In genomic region chr3:194486540-194487288, GRCh38 we compare ENCODE assay signal across 1 cellular context.
A peak's percentile ranks its signal among the peaks of the same experiment; 100 is the strongest.
TF ChIP-seq lines count a peak whose summit lies in the region.

Gene ATP13A3, minus strand, starts transcription at chr3:194487002. Its CDS starts 24,812 bp downstream, at chr3:194462190.

TF ChIP-seq in HepG2, 621 proteins besides CTCF, POLR2A, EP300 and RAD21 (continued from another document and continues in another):
- TF ChIP-seq MTERF4 (CRISPR knock-in tag; IDR thresholded peaks at IDR 0.05) (no peak), ZNF772 (CRISPR knock-in tag; IDR thresholded peaks at IDR 0.05) (0 out of 2 replicates have a peak, but pooled peaks have one; percentile 12), ZNF564 (CRISPR knock-in tag; IDR thresholded peaks at IDR 0.05) (no peak), ZNF841 (CRISPR knock-in tag; IDR thresholded peaks at IDR 0.05; ENCODE audit: borderline replicate concordance) (no peak), CBX1 (IDR thresholded peaks at IDR 0.05; ENCODE audit: low read depth) (no peak), ZSCAN21 (CRISPR knock-in tag; IDR thresholded peaks at IDR 0.05; ENCODE audit: borderline replicate concordance) (no peak), ATF4 (CRISPR knock-in tag; IDR thresholded peaks at IDR 0.05) (no peak), CREB1 (IDR thresholded peaks at IDR 0.05) (peak; percentile 67), CREB1 (CRISPR knock-in tag; IDR thresholded peaks at IDR 0.05) (peak; percentile 68), SMARCC2 (IDR thresholded peaks at IDR 0.05) (no peak), KMT2A (CRISPR knock-in tag; IDR thresholded peaks at IDR 0.05) (no peak), MATR3 (CRISPR knock-in tag; IDR thresholded peaks at IDR 0.05) (no peak), TMF1 (CRISPR knock-in tag; IDR thresholded peaks at IDR 0.05; ENCODE audit: low read depth) (no peak), FOXK1 (CRISPR knock-in tag; IDR thresholded peaks at IDR 0.05; ENCODE audit: borderline replicate concordance, low read depth) (peak; percentile 25; the same call in 1 of the 2 replicates), TBP (CRISPR knock-in tag; IDR thresholded peaks at IDR 0.05) (no peak), ZNF343 (CRISPR knock-in tag; IDR thresholded peaks at IDR 0.05) (no peak), ZNF563 (CRISPR knock-in tag; IDR thresholded peaks at IDR 0.05) (peak; percentile 44), STAG1 (CRISPR knock-in tag; IDR thresholded peaks at IDR 0.05) (no peak), SMYD3 (CRISPR knock-in tag; IDR thresholded peaks at IDR 0.05) (no peak), ZNF484 (CRISPR knock-in tag; IDR thresholded peaks at IDR 0.05; ENCODE audit: borderline replicate concordance, low read depth) (no peak), ZNF512 (CRISPR knock-in tag; IDR thresholded peaks at IDR 0.05) (no peak), ZSCAN25 (CRISPR knock-in tag; IDR thresholded peaks at IDR 0.05) (no peak), KLF9 (CRISPR knock-in tag; IDR thresholded peaks at IDR 0.05; ENCODE audit: low read depth) (no peak), ZNF558 (CRISPR knock-in tag; IDR thresholded peaks at IDR 0.05; ENCODE audit: borderline replicate concordance) (0 out of 2 replicates have a peak, but pooled peaks have one; percentile 49), FOSL2 (CRISPR knock-in tag; IDR thresholded peaks at IDR 0.05) (0 out of 2 replicates have a peak, but pooled peaks have one; percentile 5), SRSF9 (IDR thresholded peaks at IDR 0.05; ENCODE audit: borderline replicate concordance, insufficient read depth, low read depth, low read length, poor library complexity, severe bottlenecking) (no peak), ZNF557 (CRISPR knock-in tag; IDR thresholded peaks at IDR 0.05) (no peak), ZNF703 (CRISPR knock-in tag; IDR thresholded peaks at IDR 0.05; ENCODE audit: borderline replicate concordance) (no peak), ZNF597 (CRISPR knock-in tag; IDR thresholded peaks at IDR 0.05) (no peak), KDM5A (IDR thresholded peaks at IDR 0.05; ENCODE audit: borderline replicate concordance, low read length) (no peak), ZNF333 (CRISPR knock-in tag; IDR thresholded peaks at IDR 0.05; ENCODE audit: borderline replicate concordance) (no peak), ZNF777 (CRISPR knock-in tag; IDR thresholded peaks at IDR 0.05) (no peak), MXI1 (IDR thresholded peaks at IDR 0.05; ENCODE audit: borderline replicate concordance, low read depth, low read length) (no peak; the same call in 2 of the 3 replicates), TOPORS (CRISPR knock-in tag; IDR thresholded peaks at IDR 0.05) (no peak), FUBP1 (CRISPR knock-in tag; IDR thresholded peaks at IDR 0.05; ENCODE audit: borderline replicate concordance) (no peak), ZSCAN22 (CRISPR knock-in tag; IDR thresholded peaks at IDR 0.05) (no peak), ETV6 (CRISPR knock-in tag; conservative IDR thresholded peaks at IDR 0.05) (peak; percentile 59; the same call in 1 of the 2 replicates), MAFK (conservative IDR thresholded peaks at IDR 0.05 in 1 of 2, IDR thresholded peaks at IDR 0.05 in 1 of 2; ENCODE audit: low read length in 2 of 2) (no peak), SKI (IDR thresholded peaks at IDR 0.05; ENCODE audit: partially characterized antibody) (no peak), ELF4 (CRISPR knock-in tag; IDR thresholded peaks at IDR 0.05; ENCODE audit: borderline replicate concordance) (no peak), UBTF (CRISPR knock-in tag; IDR thresholded peaks at IDR 0.05) (peak; percentile 60; the same call in 1 of the 2 replicates), ZNF383 (CRISPR knock-in tag; IDR thresholded peaks at IDR 0.05; ENCODE audit: borderline replicate concordance) (no peak), ZNF503 (CRISPR knock-in tag; IDR thresholded peaks at IDR 0.05) (peak; percentile 37; the same call in 1 of the 2 replicates), SRSF4 (IDR thresholded peaks at IDR 0.05; ENCODE audit: low read depth, low read length, poor library complexity, severe bottlenecking) (no peak), ZNF674 (CRISPR knock-in tag; IDR thresholded peaks at IDR 0.05; ENCODE audit: low read depth) (no peak), MED8 (CRISPR knock-in tag; IDR thresholded peaks at IDR 0.05; ENCODE audit: insufficient replicate concordance) (no peak), PRPF4 (IDR thresholded peaks at IDR 0.05; ENCODE audit: low read depth, low read length, poor library complexity, severe bottlenecking) (no peak), NFIC (IDR thresholded peaks at IDR 0.05; ENCODE audit: low read length) (no peak), REST (IDR thresholded peaks at IDR 0.05; ENCODE audit: borderline replicate concordance in 1 of 2, low read depth in 1 of 2, low read length in 2 of 2) (no peak)
